ENCODE assay signal across 9 cellular contexts in the genomic region with DNA sequence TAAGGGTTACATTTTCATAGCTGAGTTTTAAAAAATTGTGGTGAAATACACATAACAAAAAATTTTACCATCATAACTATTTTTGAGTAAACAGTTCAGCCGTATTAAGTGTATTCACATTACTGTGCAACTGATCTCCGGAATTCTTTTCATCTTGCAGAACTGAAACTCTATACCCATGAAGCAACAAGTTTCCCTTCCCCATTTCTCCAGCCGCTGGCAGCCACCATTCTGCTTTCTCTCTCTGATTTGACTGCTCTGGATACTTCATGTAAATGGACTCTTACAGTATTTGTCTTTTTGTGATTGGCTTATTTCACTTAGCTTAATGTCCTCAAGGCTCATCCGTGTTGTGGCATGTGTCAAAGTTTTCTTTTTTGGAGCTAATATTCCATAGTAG.
DNase-seq lines count a peak whose midpoint lies in the region; ATAC-seq and TF ChIP-seq lines count a peak whose summit lies in the region.
"Had no signal": no experiment of that assay in that cellular context is flagged by ENCODE, and none has a peak within 500 bp of the region (broad histone marks: within the 10 kb centered on the region; RNA-seq: fewer than 3 reads in every experiment).

No MANE protein-coding gene starts in this region.

- no peak overlapping the region for H3K4me3 ChIP-seq in uterus

- TF ChIP-seq CTCF in uterus (IDR thresholded peaks at IDR 0.05) = no peak

- intact Hi-C loops in uterus (cut with DNase I; ENCODE audit: low total_unique reads) = no loop called here

- no peak overlapping the region for H3K27ac ChIP-seq in uterus

- H3K4me1 ChIP-seq in uterus = no peaks in the 10 kb centered on the region

- DNase-seq in globus pallidus (ENCODE audit: low spot score) = peak; percentile 47
- no peak for DNase-seq in uterus
- no peak for DNase-seq in NCI-H446 treated with DMSO at 0.1 percent for 48 hours (lab: John Stamatoyannopoulos, UW)
- DNase-seq in T-helper 2 cell treated with Interferon-gamma antibody and Interleukin-4, amounts not matched to agents 5 μg/mL and 100 μg/mL, for 36 hours (ENCODE audit: low spot score) = no peak
- no peak for DNase-seq in HEK293T (ENCODE audit: extremely low spot score)
- DNase-seq: NCI-H1436 had no signal

- no peaks in the 10 kb centered on the region for H3K9me3 ChIP-seq in uterus

- peaks cover under 1% of the 10 kb centered on the region for H3K4me1 Mint-ChIP-seq in T-helper 2 cell treated with Interferon-gamma antibody and Interleukin-4, amounts not matched to agents 5 μg/mL and 100 μg/mL, for 36 hours (ENCODE audit: low read depth)

- CTCF ChIA-PET in HEK293T (lab: Yijun Ruan, JAX) = interaction anchor here (0.6 to 0.7 kb wide), 2 partner anchors 15 to 537 kb away, joined by 3 read pairs; no protein-coding TSS in a partner anchor

- no peaks in the 10 kb centered on the region for H3K9me3 Mint-ChIP-seq in T-helper 2 cell treated with Interferon-gamma antibody and Interleukin-4, amounts not matched to agents 5 μg/mL and 100 μg/mL, for 36 hours

- H3K27me3 ChIP-seq in uterus = no peaks in the 10 kb centered on the region

- H3K27ac Mint-ChIP-seq in T-helper 2 cell treated with Interferon-gamma antibody and Interleukin-4, amounts not matched to agents 5 μg/mL and 100 μg/mL, for 36 hours = no peak overlapping the region

- H3K36me3 Mint-ChIP-seq in T-helper 2 cell treated with Interferon-gamma antibody and Interleukin-4, amounts not matched to agents 5 μg/mL and 100 μg/mL, for 36 hours (ENCODE audit: low read depth) = no peaks in the 10 kb centered on the region

- no peaks in the 10 kb centered on the region for H3K36me3 ChIP-seq in uterus

- ATAC-seq in GM18517 (IDR thresholded peaks at IDR 0.05; ENCODE audit: unreplicated experiment) (peak; percentile 100), GM21723 (IDR thresholded peaks at IDR 0.05; ENCODE audit: unreplicated experiment) (peak; percentile 100), HG03521 (IDR thresholded peaks at IDR 0.05; ENCODE audit: unreplicated experiment) (peak; percentile 100)

- H3K27me3 Mint-ChIP-seq in T-helper 2 cell treated with Interferon-gamma antibody and Interleukin-4, amounts not matched to agents 5 μg/mL and 100 μg/mL, for 36 hours (ENCODE audit: low read depth) = no peaks in the 10 kb centered on the region

- POLR2A ChIA-PET in HEK293T (lab: Yijun Ruan, JAX) = no interaction called here

- no peak for TF ChIP-seq POLR2A in uterus (IDR thresholded peaks at IDR 0.05)

- H3K4me3 Mint-ChIP-seq in T-helper 2 cell treated with Interferon-gamma antibody and Interleukin-4, amounts not matched to agents 5 μg/mL and 100 μg/mL, for 36 hours = no peak overlapping the region

TF ChIP-seq in HEK293T, 16 proteins besides CTCF, POLR2A, EP300 and RAD21:
- no peak for TF ChIP-seq SP1 (IDR thresholded peaks at IDR 0.05)
- TF ChIP-seq ZNF384 (IDR thresholded peaks at IDR 0.05) = no peak
- no peak for TF ChIP-seq BHLHE40 (IDR thresholded peaks at IDR 0.05; ENCODE audit: borderline replicate concordance)
- TF ChIP-seq SUZ12 (IDR thresholded peaks at IDR 0.05) = no peak
- TF ChIP-seq LEF1 (IDR thresholded peaks at IDR 0.05; ENCODE audit: borderline replicate concordance) = no peak
- TF ChIP-seq, protein P1, sequence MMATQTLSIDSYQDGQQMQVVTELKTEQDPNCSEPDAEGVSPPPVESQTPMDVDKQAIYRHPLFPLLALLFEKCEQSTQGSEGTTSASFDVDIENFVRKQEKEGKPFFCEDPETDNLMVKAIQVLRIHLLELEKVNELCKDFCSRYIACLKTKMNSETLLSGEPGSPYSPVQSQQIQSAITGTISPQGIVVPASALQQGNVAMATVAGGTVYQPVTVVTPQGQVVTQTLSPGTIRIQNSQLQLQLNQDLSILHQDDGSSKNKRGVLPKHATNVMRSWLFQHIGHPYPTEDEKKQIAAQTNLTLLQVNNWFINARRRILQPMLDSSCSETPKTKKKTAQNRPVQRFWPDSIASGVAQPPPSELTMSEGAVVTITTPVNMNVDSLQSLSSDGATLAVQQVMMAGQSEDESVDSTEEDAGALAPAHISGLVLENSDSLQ (IDR thresholded peaks at IDR 0.05) = no peak
- no peak for TF ChIP-seq ARNT (IDR thresholded peaks at IDR 0.05)
- TF ChIP-seq NFRKB (IDR thresholded peaks at IDR 0.05) = no peak
- no peak for TF ChIP-seq FOXM1 (IDR thresholded peaks at IDR 0.05; ENCODE audit: borderline replicate concordance)
- no peak for TF ChIP-seq L3MBTL2 (conservative IDR thresholded peaks at IDR 0.05)
- TF ChIP-seq CTBP1 (IDR thresholded peaks at IDR 0.05; ENCODE audit: borderline replicate concordance) = no peak
- TF ChIP-seq ELF4 (IDR thresholded peaks at IDR 0.05) = no peak
- TF ChIP-seq FOXK2 (IDR thresholded peaks at IDR 0.05) = no peak
- no peak for TF ChIP-seq FOXA1 (IDR thresholded peaks at IDR 0.05)
- TF ChIP-seq HDGF (IDR thresholded peaks at IDR 0.05; ENCODE audit: borderline replicate concordance) = no peak
TF ChIP-seq in HEK293T: peak in this region for 0.
